In genomic region chr12:2984249-2984648, GRCh38 we compare ENCODE assay signal across 28 cellular contexts. TPM values are rescaled to one million over a fixed set of nuclear protein-coding genes. Genes with fewer than 3 reads are reported as not detected.
"Had no signal": no experiment of that assay in that cellular context is flagged by ENCODE, and none has a peak within 500 bp of the region (broad histone marks: within the 10 kb centered on the region; RNA-seq: fewer than 3 reads in every experiment).

No MANE protein-coding gene starts in this region.

- DNase-seq: activated effector memory CD4-positive, alpha-beta T cell treated with anti-CD3 and anti-CD28 coated beads, Interleukin-2, amount 50 U/mL, for 16 hours; activated naive CD4-positive, alpha-beta T cell treated with anti-CD3 and anti-CD28 coated beads for 36 hours; activated naive CD8-positive, alpha-beta T cell treated with anti-CD3 and anti-CD28 coated beads for 36 hours; activated T-cell treated with anti-CD3 and anti-CD28 coated beads for 4 hours; adrenal gland; aorta; cerebellar nuclear complex; dorsolateral prefrontal cortex; effector memory CD4-positive, alpha-beta T cell; erythroblast; heart left ventricle; hypothalamus; immature natural killer cell; kidney; left colon; mammary epithelial cell; naive thymus-derived CD4-positive, alpha-beta T cell; occipital lobe; right cardiac atrium; spleen; stimulated activated naive CD4-positive, alpha-beta T cell; T-helper 17 cell; T1000 had no signal

- H3K4me1 ChIP-seq: adrenal gland, spleen, tibial nerve had no signal

- H3K9me3 ChIP-seq: adrenal gland had no signal

- ATAC-seq: heart left ventricle; left colon; naive thymus-derived CD4-positive, alpha-beta T cell; right cardiac atrium; T-helper 17 cell had no signal

- H3K27ac Mint-ChIP-seq: activated naive CD4-positive, alpha-beta T cell treated with anti-CD3 and anti-CD28 coated beads for 36 hours; activated naive CD8-positive, alpha-beta T cell treated with anti-CD3 and anti-CD28 coated beads for 36 hours; immature natural killer cell; mesothelial cell of epicardium; naive thymus-derived CD4-positive, alpha-beta T cell; T-helper 17 cell had no signal

- H3K4me3 Mint-ChIP-seq: activated naive CD4-positive, alpha-beta T cell treated with anti-CD3 and anti-CD28 coated beads for 36 hours; activated naive CD8-positive, alpha-beta T cell treated with anti-CD3 and anti-CD28 coated beads for 36 hours; brain; immature natural killer cell; mesothelial cell of epicardium; naive thymus-derived CD4-positive, alpha-beta T cell; T-helper 17 cell had no signal

- H3K36me3 Mint-ChIP-seq: activated naive CD8-positive, alpha-beta T cell treated with anti-CD3 and anti-CD28 coated beads for 36 hours; immature natural killer cell had no signal

- H3K9me3 Mint-ChIP-seq: activated naive CD4-positive, alpha-beta T cell treated with anti-CD3 and anti-CD28 coated beads for 36 hours; activated naive CD8-positive, alpha-beta T cell treated with anti-CD3 and anti-CD28 coated beads for 36 hours; immature natural killer cell had no signal

- H3K27me3 ChIP-seq: adrenal gland, cardiac muscle cell, dorsolateral prefrontal cortex, heart left ventricle, spleen, tibial nerve had no signal

- H3K27me3 Mint-ChIP-seq: activated naive CD8-positive, alpha-beta T cell treated with anti-CD3 and anti-CD28 coated beads for 36 hours had no signal

- H3K36me3 ChIP-seq: adrenal gland, cardiac muscle cell had no signal

- H3K4me3 ChIP-seq: adrenal gland, cardiac muscle cell, coronary artery, dorsolateral prefrontal cortex, heart left ventricle, spleen, tibial nerve had no signal

- H3K27ac ChIP-seq: adrenal gland, cardiac muscle cell, coronary artery, spleen, tibial nerve had no signal

- H3K4me1 Mint-ChIP-seq: brain, immature natural killer cell, mesothelial cell of epicardium had no signal

RNA-seq across cellular contexts. Expression of gene TEAD4, which starts 25.1 kb away (rescaled TPM):
- total RNA-seq: T-helper 17 cell had no signal
- polyA plus RNA-seq: immature natural killer cell; naive thymus-derived CD4-positive, alpha-beta T cell had no signal
